Comparison of ENCODE assay signal across 27 cellular contexts in the genomic region with DNA sequence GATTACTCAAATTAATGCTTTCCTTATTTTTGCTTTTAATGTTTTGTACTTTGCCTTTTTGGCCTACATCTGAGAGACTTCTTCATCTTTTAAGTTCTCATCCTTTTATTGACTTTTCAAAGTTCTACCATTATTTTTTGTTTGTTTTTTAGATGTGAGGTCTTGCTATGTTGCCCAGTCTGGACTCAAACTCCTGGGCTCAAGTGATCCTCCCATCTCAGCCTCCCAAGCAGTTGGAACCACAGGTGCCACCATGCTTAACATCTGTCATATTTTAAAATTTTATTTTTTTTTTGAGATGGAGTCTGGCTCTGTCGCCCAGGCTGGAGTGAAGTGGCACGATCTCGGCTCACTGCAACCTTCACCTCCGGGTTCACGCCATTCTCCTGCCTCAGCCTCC. TPM values are rescaled to one million over a fixed set of nuclear protein-coding genes. Genes with fewer than 3 reads are reported as not detected.
DNase-seq lines count a peak whose midpoint lies in the region; ATAC-seq and TF ChIP-seq lines count a peak whose summit lies in the region.
"Had no signal": no experiment of that assay in that cellular context is flagged by ENCODE, and none has a peak within 500 bp of the region (broad histone marks: within the 10 kb centered on the region; RNA-seq: fewer than 3 reads in every experiment).

No MANE protein-coding gene starts in this region.

- intact Hi-C loops in activated CD4-positive, alpha-beta T cell treated with anti-CD3 and anti-CD28 coated beads, Interleukin-2, amount 10 ng/mL, durations not matched to agents 24 days and 14 days (cut with micrococcal nuclease) = no loop called here

- TF ChIP-seq CTCF in HEK293 (tag by site-specific recombination; IDR thresholded peaks at IDR 0.05) = no peak

- no peak for ATAC-seq in effector memory CD8-positive, alpha-beta T cell (replicated peaks)
- ATAC-seq in natural killer cell treated with Interleukin-12 subunit alpha and Interleukin-12 subunit beta and Interleukin-15 and Interleukin-18, amount 100 ng/mL, for 72 hours = no peak
- ATAC-seq in GM21825 (IDR thresholded peaks at IDR 0.05; ENCODE audit: unreplicated experiment) = no peak
- ATAC-seq: esophagus mucosa, K562 had no signal

- H3K27ac ChIP-seq in HEK293 (ENCODE audit: extremely low read depth, low read depth, low read length) = no peak overlapping the region
- H3K27ac ChIP-seq: Peyer's patch had no signal

- H3K27ac Mint-ChIP-seq in activated CD4-positive, alpha-beta T cell treated with anti-CD3 and anti-CD28 coated beads, Interleukin-2, amount 10 ng/mL, durations not matched to agents 24 days and 14 days = peak overlapping the region; percentile 37
- no peak overlapping the region for H3K27ac Mint-ChIP-seq in activated CD4-positive, alpha-beta T cell treated with anti-CD3 and anti-CD28 coated beads, Interleukin-2, amount 10 ng/mL, durations not matched to agents 7 days and 5 days
- H3K27ac Mint-ChIP-seq in effector memory CD8-positive, alpha-beta T cell = peak overlapping the region; percentile 82 to 93
- peak overlapping the region; percentile 78 to 94 for H3K27ac Mint-ChIP-seq in natural killer cell treated with Interleukin-12 subunit alpha and Interleukin-12 subunit beta and Interleukin-15 and Interleukin-18, amount 100 ng/mL, for 72 hours
- H3K27ac Mint-ChIP-seq: endodermal cell had no signal

- H3K36me3 Mint-ChIP-seq in activated CD4-positive, alpha-beta T cell treated with anti-CD3 and anti-CD28 coated beads, Interleukin-2, amount 10 ng/mL, durations not matched to agents 24 days and 14 days (ENCODE audit: low read depth) = peaks cover 21% of the 10 kb centered on the region
- H3K36me3 Mint-ChIP-seq in activated CD4-positive, alpha-beta T cell treated with anti-CD3 and anti-CD28 coated beads, Interleukin-2, amount 10 ng/mL, durations not matched to agents 7 days and 5 days (ENCODE audit: low read depth) = peaks cover 18% of the 10 kb centered on the region
- peaks cover 28% of the 10 kb centered on the region for H3K36me3 Mint-ChIP-seq in effector memory CD8-positive, alpha-beta T cell (ENCODE audit: insufficient read depth)
- no peaks in the 10 kb centered on the region for H3K36me3 Mint-ChIP-seq in natural killer cell treated with Interleukin-12 subunit alpha and Interleukin-12 subunit beta and Interleukin-15 and Interleukin-18, amount 100 ng/mL, for 72 hours

- POLR2A ChIA-PET in activated CD4-positive, alpha-beta T cell treated with anti-CD3 and anti-CD28 coated beads, Interleukin-2, amount 10 ng/mL, durations not matched to agents 7 days and 5 days (lab: Charles Lee) = no interaction called here
- POLR2A ChIA-PET in HEK293 (lab: Yijun Ruan, JAX) = no interaction called here

- CTCF ChIA-PET in activated CD4-positive, alpha-beta T cell treated with anti-CD3 and anti-CD28 coated beads, Interleukin-2, amount 10 ng/mL, durations not matched to agents 7 days and 5 days (lab: Charles Lee) = interaction anchor here (0.6 kb wide), 1 partner anchor 251 kb away, joined by 3 read pairs; no protein-coding TSS in a partner anchor
- CTCF ChIA-PET in HEK293 (lab: Yijun Ruan, JAX) = interaction anchor here (0.6 to 1.3 kb wide), 3 partner anchors 25 to 194 kb away, joined by 3 to 5 read pairs (median 4); no protein-coding TSS in a partner anchor

- H3K36me3 ChIP-seq in HEK293 (ENCODE audit: control insufficient read depth in 2 of 2, insufficient read depth in 1 of 2, low read length in 2 of 2) = peaks cover 12 to 44% of the 10 kb centered on the region in 2 experiments; a peak in 2 of 3 replicates

- no peaks in the 10 kb centered on the region for H3K27me3 Mint-ChIP-seq in activated CD4-positive, alpha-beta T cell treated with anti-CD3 and anti-CD28 coated beads, Interleukin-2, amount 10 ng/mL, durations not matched to agents 24 days and 14 days
- no peaks in the 10 kb centered on the region for H3K27me3 Mint-ChIP-seq in activated CD4-positive, alpha-beta T cell treated with anti-CD3 and anti-CD28 coated beads, Interleukin-2, amount 10 ng/mL, durations not matched to agents 7 days and 5 days
- H3K27me3 Mint-ChIP-seq in effector memory CD8-positive, alpha-beta T cell = no peaks in the 10 kb centered on the region
- no peaks in the 10 kb centered on the region for H3K27me3 Mint-ChIP-seq in natural killer cell treated with Interleukin-12 subunit alpha and Interleukin-12 subunit beta and Interleukin-15 and Interleukin-18, amount 100 ng/mL, for 72 hours

- no peak overlapping the region for H3K4me3 Mint-ChIP-seq in activated CD4-positive, alpha-beta T cell treated with anti-CD3 and anti-CD28 coated beads, Interleukin-2, amount 10 ng/mL, durations not matched to agents 24 days and 14 days
- no peak overlapping the region for H3K4me3 Mint-ChIP-seq in activated CD4-positive, alpha-beta T cell treated with anti-CD3 and anti-CD28 coated beads, Interleukin-2, amount 10 ng/mL, durations not matched to agents 7 days and 5 days
- no peak overlapping the region for H3K4me3 Mint-ChIP-seq in effector memory CD8-positive, alpha-beta T cell
- H3K4me3 Mint-ChIP-seq in natural killer cell treated with Interleukin-12 subunit alpha and Interleukin-12 subunit beta and Interleukin-15 and Interleukin-18, amount 100 ng/mL, for 72 hours = no peak overlapping the region
- H3K4me3 Mint-ChIP-seq: endodermal cell; T-helper 2 cell treated with Interferon-gamma antibody and Interleukin-4, amounts not matched to agents 5 μg/mL and 100 μg/mL, for 36 hours had no signal

- H3K4me1 Mint-ChIP-seq in activated CD4-positive, alpha-beta T cell treated with anti-CD3 and anti-CD28 coated beads, Interleukin-2, amount 10 ng/mL, durations not matched to agents 24 days and 14 days = peaks cover 25% of the 10 kb centered on the region
- peaks cover 27% of the 10 kb centered on the region for H3K4me1 Mint-ChIP-seq in activated CD4-positive, alpha-beta T cell treated with anti-CD3 and anti-CD28 coated beads, Interleukin-2, amount 10 ng/mL, durations not matched to agents 7 days and 5 days
- H3K4me1 Mint-ChIP-seq in effector memory CD8-positive, alpha-beta T cell (ENCODE audit: low read depth in 2 of 2) = peaks cover 30 to 40% of the 10 kb centered on the region in 2 donors
- peaks cover 21 to 46% of the 10 kb centered on the region in 2 donors for H3K4me1 Mint-ChIP-seq in natural killer cell treated with Interleukin-12 subunit alpha and Interleukin-12 subunit beta and Interleukin-15 and Interleukin-18, amount 100 ng/mL, for 72 hours (ENCODE audit: low read depth in 2 of 2)

- no peak for DNase-seq in activated CD4-positive, alpha-beta T cell treated with anti-CD3 and anti-CD28 coated beads, Interleukin-2, amount 10 ng/mL, durations not matched to agents 24 days and 14 days
- no peak for DNase-seq in activated CD4-positive, alpha-beta T cell treated with anti-CD3 and anti-CD28 coated beads, Interleukin-2, amount 10 ng/mL, durations not matched to agents 7 days and 5 days
- no peak for DNase-seq in effector memory CD8-positive, alpha-beta T cell
- no peak for DNase-seq in natural killer cell treated with Interleukin-12 subunit alpha and Interleukin-12 subunit beta and Interleukin-15 and Interleukin-18, amount 100 ng/mL, for 72 hours (ENCODE audit: low spot score)
- DNase-seq in T-helper 2 cell = no peak
- no peak for DNase-seq in stimulated activated CD4-positive, alpha-beta T cell treated with anti-CD3 and anti-CD28 coated beads, Interleukin-4, amount 100 ng/mL, for 4 hours
- DNase-seq: activated naive CD4-positive, alpha-beta T cell treated with anti-CD3 and anti-CD28 coated beads, Interleukin-2, amount 50 U/mL, for 16 hours; aorta; cortex of kidney; endodermal cell; left ventricle myocardium inferior; NCI-H1092; NCI-H187; NCI-H2171; NCI-H82; Peyer's patch; psoas muscle; SHP77; sigmoid colon; stimulated activated CD4-positive, alpha-beta T cell treated with anti-CD3 and anti-CD28 coated beads, Interleukin-4, amount 100 ng/mL, for 24 hours; upper lobe of left lung had no signal

- H3K4me1 ChIP-seq in HEK293 (ENCODE audit: control insufficient read depth, insufficient read depth, low read length) = peaks cover 13% of the 10 kb centered on the region

- no peaks in the 10 kb centered on the region for H3K9me3 ChIP-seq in HEK293 (ENCODE audit: control insufficient read depth, insufficient read depth, low read depth, low read length)
- H3K9me3 ChIP-seq: heart left ventricle, left ventricle myocardium inferior, Peyer's patch, psoas muscle, sigmoid colon, upper lobe of left lung had no signal

- no peak overlapping the region for H3K4me3 ChIP-seq in HEK293 (ENCODE audit: low read depth, low read length)
- H3K4me3 ChIP-seq: heart left ventricle, K562, left ventricle myocardium inferior, Peyer's patch, psoas muscle, sigmoid colon, upper lobe of left lung had no signal

- H3K9me3 Mint-ChIP-seq in activated CD4-positive, alpha-beta T cell treated with anti-CD3 and anti-CD28 coated beads, Interleukin-2, amount 10 ng/mL, durations not matched to agents 24 days and 14 days = no peaks in the 10 kb centered on the region
- H3K9me3 Mint-ChIP-seq in activated CD4-positive, alpha-beta T cell treated with anti-CD3 and anti-CD28 coated beads, Interleukin-2, amount 10 ng/mL, durations not matched to agents 7 days and 5 days = no peaks in the 10 kb centered on the region
- H3K9me3 Mint-ChIP-seq in effector memory CD8-positive, alpha-beta T cell = no peaks in the 10 kb centered on the region
- H3K9me3 Mint-ChIP-seq in natural killer cell treated with Interleukin-12 subunit alpha and Interleukin-12 subunit beta and Interleukin-15 and Interleukin-18, amount 100 ng/mL, for 72 hours = no peaks in the 10 kb centered on the region
- H3K9me3 Mint-ChIP-seq: endodermal cell; T-helper 2 cell treated with Interferon-gamma antibody and Interleukin-4, amounts not matched to agents 5 μg/mL and 100 μg/mL, for 36 hours had no signal

TF ChIP-seq in HEK293, 187 proteins besides CTCF, POLR2A, EP300 and RAD21 (continues in another document):
- TF ChIP-seq, protein P1, sequence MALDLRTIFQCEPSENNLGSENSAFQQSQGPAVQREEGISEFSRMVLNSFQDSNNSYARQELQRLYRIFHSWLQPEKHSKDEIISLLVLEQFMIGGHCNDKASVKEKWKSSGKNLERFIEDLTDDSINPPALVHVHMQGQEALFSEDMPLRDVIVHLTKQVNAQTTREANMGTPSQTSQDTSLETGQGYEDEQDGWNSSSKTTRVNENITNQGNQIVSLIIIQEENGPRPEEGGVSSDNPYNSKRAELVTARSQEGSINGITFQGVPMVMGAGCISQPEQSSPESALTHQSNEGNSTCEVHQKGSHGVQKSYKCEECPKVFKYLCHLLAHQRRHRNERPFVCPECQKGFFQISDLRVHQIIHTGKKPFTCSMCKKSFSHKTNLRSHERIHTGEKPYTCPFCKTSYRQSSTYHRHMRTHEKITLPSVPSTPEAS (tag by site-specific recombination; IDR thresholded peaks at IDR 0.05) = no peak
- TF ChIP-seq ZNF121 (tag by site-specific recombination; IDR thresholded peaks at IDR 0.05) = peak; percentile 73
- no peak for TF ChIP-seq ZFP37 (tag by site-specific recombination; IDR thresholded peaks at IDR 0.05)

RNA-seq across cellular contexts. Expression of a gene that starts 57.8 kb away (rescaled TPM):
- total RNA-seq in activated CD4-positive, alpha-beta T cell treated with anti-CD3 and anti-CD28 coated beads, Interleukin-2, amount 10 ng/mL, durations not matched to agents 24 days and 14 days = 44.0 and 44.1 TPM in 2 replicates
- 10 to 100 TPM; 55.6 to 67.6 TPM for total RNA-seq in activated CD4-positive, alpha-beta T cell treated with anti-CD3 and anti-CD28 coated beads, Interleukin-2, amount 10 ng/mL, durations not matched to agents 7 days and 5 days
- 100 to 1,000 TPM in 1 of 2 donors, 10 to 100 TPM in 1; 61.1 to 100 TPM for total RNA-seq in natural killer cell treated with Interleukin-12 subunit alpha and Interleukin-12 subunit beta and Interleukin-15 and Interleukin-18, amount 100 ng/mL, for 72 hours
